In the genomic region with DNA sequence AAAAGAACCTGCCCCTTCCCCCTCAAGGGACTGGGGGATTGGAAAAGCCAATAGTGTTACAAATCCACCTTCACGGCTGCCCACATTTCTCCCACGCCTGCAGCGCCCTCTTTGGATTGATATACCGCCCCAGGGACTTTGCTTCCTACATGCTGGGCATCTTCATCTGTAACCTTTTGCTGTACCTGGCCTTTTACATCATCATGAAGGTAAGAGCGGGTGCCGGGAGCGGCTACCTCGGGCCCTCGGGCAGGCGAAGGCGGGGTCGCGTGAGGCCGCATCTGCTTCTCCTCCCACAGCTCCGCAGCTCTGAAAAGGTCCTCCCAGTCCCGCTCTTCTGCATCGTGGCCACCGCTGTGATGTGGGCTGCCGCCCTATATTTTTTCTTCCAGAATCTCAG, we compare ENCODE assay signal across 11 cellular contexts.
A peak's percentile ranks its signal among the peaks of the same experiment; 100 is the strongest.
DNase-seq lines count a peak whose midpoint lies in the region; ATAC-seq, FAIRE-seq and TF ChIP-seq lines count a peak whose summit lies in the region.
"Had no signal": no experiment of that assay in that cellular context is flagged by ENCODE, and none has a peak within 500 bp of the region (broad histone marks: within the 10 kb centered on the region; RNA-seq: fewer than 3 reads in every experiment).

No MANE protein-coding gene starts in this region.

- no TSS peak for BruUV-seq in K562 (replicated peaks; lab: Mats Ljungman, UMichigan)

- no peak overlapping the region for H2AFZ ChIP-seq in K562 (ENCODE audit: low read depth, low read length)

- no peak for TF ChIP-seq RAD21 in K562 (CRISPR knock-in tag; conservative IDR thresholded peaks at IDR 0.05 in 1 of 2, IDR thresholded peaks at IDR 0.05 in 1 of 2)

- intact Hi-C loops in K562 (cut with micrococcal nuclease) (loop anchor here (10.0 kb wide), 2 partner anchors 271 to 569 kb away; no protein-coding TSS in a partner anchor), testis (cut with DNase I; ENCODE audit: low total_unique reads) (no loop called here)

- 0 out of 6 replicates have a peak, but pooled peaks of 2 of the 3 experiments have one; percentile 12 to 20 for TF ChIP-seq CTCF in K562 (IDR thresholded peaks at IDR 0.05 in 2 of 3, conservative IDR thresholded peaks at IDR 0.05 in 1 of 3; ENCODE audit: insufficient read depth in 2 of 3, low read depth in 1 of 3, low read length in 3 of 3)
- TF ChIP-seq CTCF in testis (IDR thresholded peaks at IDR 0.05): no peak

- no peak for FAIRE-seq in K562 (lab: Jason Lieb, UNC)

- TF ChIP-seq EP300 in K562 (IDR thresholded peaks at IDR 0.05; ENCODE audit: low read length): no peak

- H4K20me1 ChIP-seq in K562 (replicated peaks; ENCODE audit: control insufficient read depth, insufficient read depth, low read length): no peaks in the 10 kb centered on the region

- H3K4me1 ChIP-seq in K562 (replicated peaks in 1 of 2; ENCODE audit: control insufficient read depth in 2 of 2, insufficient read depth in 2 of 2, low read length in 2 of 2) (no peaks in the 10 kb centered on the region), testis (no peaks in the 10 kb centered on the region)
- H3K4me1 ChIP-seq: right atrium auricular region had no signal

- no peak overlapping the region for H3K4me2 ChIP-seq in K562 (ENCODE audit: insufficient read depth, low read length)

- CTCF ChIA-PET in K562 (lab: Yijun Ruan, JAX; ENCODE audit: low intra/inter-chr PET ratio): interaction anchor here (1.1 kb wide), 1 partner anchor 572 kb away, joined by 3 read pairs; no protein-coding TSS in a partner anchor

- ATAC-seq in K562: no peak
- ATAC-seq in GM18861 (IDR thresholded peaks at IDR 0.05; ENCODE audit: unreplicated experiment): no peak

- H3K36me3 ChIP-seq in K562 (ENCODE audit: control insufficient read depth, insufficient read depth, low read length): no peaks in the 10 kb centered on the region
- H3K36me3 ChIP-seq in testis (ENCODE audit: low read depth, missing control alignments): no peaks in the 10 kb centered on the region
- H3K36me3 ChIP-seq: right atrium auricular region had no signal

- TF ChIP-seq POLR2A in K562 (conservative IDR thresholded peaks at IDR 0.05) (no peak), testis (IDR thresholded peaks at IDR 0.05) (no peak)

- H3K9me1 ChIP-seq in K562 (ENCODE audit: control insufficient read depth, insufficient read depth, low read length): no peaks in the 10 kb centered on the region

- DNase-seq in SHP77 (lab: John Stamatoyannopoulos, UW): peak; percentile 10 to 11
- DNase-seq in SHP77 treated with DMSO at 0.1 percent for 48 hours (lab: John Stamatoyannopoulos, UW): no peak
- DNase-seq in K562 (ENCODE audit: extremely low read depth in 1 of 4, low spot score in 3 of 4): no peak
- peak; percentile 65 for DNase-seq in iPS-NIHi11 (ENCODE audit: low spot score)
- DNase-seq in testis: peak; percentile 18
- no peak for DNase-seq in medulla oblongata (ENCODE audit: extremely low spot score)
- DNase-seq in NCI-H748 treated with DMSO at 0.1 percent for 48 hours (lab: John Stamatoyannopoulos, UW): no peak
- DNase-seq: amniotic stem cell had no signal

- under 1% methylated on average over 15 of the region's 19 CpGs for WGBS in K562 (ENCODE audit: insufficient coverage, low coverage, missing lambda C conversion rate)
- 32 to 38% methylated on average over 19 of the region's 19 CpGs for WGBS in testis, 2 donors

- POLR2A ChIA-PET in K562 (lab: Yijun Ruan, JAX): interaction anchor here (0.6 kb wide), 1 partner anchor 386 kb away, joined by 3 read pairs; no protein-coding TSS in a partner anchor

- H3K9me3 ChIP-seq in K562 (replicated peaks; ENCODE audit: control insufficient read depth, insufficient read depth, low read depth, low read length): no peaks in the 10 kb centered on the region
- no peaks in the 10 kb centered on the region for H3K9me3 ChIP-seq in testis
- H3K9me3 ChIP-seq: right atrium auricular region had no signal

- no peaks in the 10 kb centered on the region for H3K79me2 ChIP-seq in K562 (ENCODE audit: control insufficient read depth, insufficient read depth, low read length)

- in situ Hi-C loops in K562 (cut with MboI): loop anchor here (25.0 kb wide), 1 partner anchor 561 kb away; no protein-coding TSS in a partner anchor

- peaks cover 0 to 16% of the 10 kb centered on the region in 2 experiments; a peak in 2 of 5 replicates for H3K27me3 ChIP-seq in K562 (ENCODE audit: control insufficient read depth in 2 of 2, insufficient read depth in 2 of 2, low read length in 2 of 2)
- H3K27me3 ChIP-seq in testis: no peaks in the 10 kb centered on the region
- H3K27me3 ChIP-seq: right atrium auricular region had no signal

- no peak overlapping the region for H3K4me3 ChIP-seq in K562
- H3K4me3 ChIP-seq in testis: no peak overlapping the region
- H3K4me3 ChIP-seq: right atrium auricular region had no signal

- no peak overlapping the region for H3K9ac ChIP-seq in K562 (ENCODE audit: insufficient read depth in 1 of 2, low read depth in 2 of 2, low read length in 2 of 2)

- no peak overlapping the region for H3K27ac ChIP-seq in K562 (ENCODE audit: extremely low read depth, low read depth, low read length)
- no peak overlapping the region for H3K27ac ChIP-seq in testis
- H3K27ac ChIP-seq: right atrium auricular region, RWPE1 had no signal

TF ChIP-seq in K562, 482 proteins besides CTCF, POLR2A, EP300 and RAD21:
- TF ChIP-seq, protein P1, sequence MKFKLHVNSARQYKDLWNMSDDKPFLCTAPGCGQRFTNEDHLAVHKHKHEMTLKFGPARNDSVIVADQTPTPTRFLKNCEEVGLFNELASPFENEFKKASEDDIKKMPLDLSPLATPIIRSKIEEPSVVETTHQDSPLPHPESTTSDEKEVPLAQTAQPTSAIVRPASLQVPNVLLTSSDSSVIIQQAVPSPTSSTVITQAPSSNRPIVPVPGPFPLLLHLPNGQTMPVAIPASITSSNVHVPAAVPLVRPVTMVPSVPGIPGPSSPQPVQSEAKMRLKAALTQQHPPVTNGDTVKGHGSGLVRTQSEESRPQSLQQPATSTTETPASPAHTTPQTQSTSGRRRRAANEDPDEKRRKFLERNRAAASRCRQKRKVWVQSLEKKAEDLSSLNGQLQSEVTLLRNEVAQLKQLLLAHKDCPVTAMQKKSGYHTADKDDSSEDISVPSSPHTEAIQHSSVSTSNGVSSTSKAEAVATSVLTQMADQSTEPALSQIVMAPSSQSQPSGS (CRISPR knock-in tag; IDR thresholded peaks at IDR 0.05): no peak
- TF ChIP-seq SREBF1 (IDR thresholded peaks at IDR 0.05; ENCODE audit: borderline replicate concordance, low read depth, low read length) (no peak), MLLT1 (IDR thresholded peaks at IDR 0.05) (no peak), CTCFL (IDR thresholded peaks at IDR 0.05; ENCODE audit: borderline replicate concordance, insufficient read depth, low read depth, low read length, poor library complexity, severe bottlenecking) (no peak), ZNF282 (CRISPR knock-in tag; IDR thresholded peaks at IDR 0.05) (no peak), PRMT5 (CRISPR knock-in tag; IDR thresholded peaks at IDR 0.05) (no peak)

Comparison
In these comparisons a context has a peak if more than half of its experiments do, and no peak if none do; other contexts are left out.
1. DNase-seq: peak in SHP77 (2 of 2), iPS-NIHi11 (single experiment) and testis (single experiment); none in SHP77 treated with DMSO at 0.1 percent for 48 hours (single experiment), K562 (0 of 4), medulla oblongata (single experiment) and NCI-H748 treated with DMSO at 0.1 percent for 48 hours (single experiment).
2. CTCF ChIP-seq: peak in K562 (2 of 3); none in testis (0 of 3).